ENCODE assay signal across 9 cellular contexts in the genomic region with DNA sequence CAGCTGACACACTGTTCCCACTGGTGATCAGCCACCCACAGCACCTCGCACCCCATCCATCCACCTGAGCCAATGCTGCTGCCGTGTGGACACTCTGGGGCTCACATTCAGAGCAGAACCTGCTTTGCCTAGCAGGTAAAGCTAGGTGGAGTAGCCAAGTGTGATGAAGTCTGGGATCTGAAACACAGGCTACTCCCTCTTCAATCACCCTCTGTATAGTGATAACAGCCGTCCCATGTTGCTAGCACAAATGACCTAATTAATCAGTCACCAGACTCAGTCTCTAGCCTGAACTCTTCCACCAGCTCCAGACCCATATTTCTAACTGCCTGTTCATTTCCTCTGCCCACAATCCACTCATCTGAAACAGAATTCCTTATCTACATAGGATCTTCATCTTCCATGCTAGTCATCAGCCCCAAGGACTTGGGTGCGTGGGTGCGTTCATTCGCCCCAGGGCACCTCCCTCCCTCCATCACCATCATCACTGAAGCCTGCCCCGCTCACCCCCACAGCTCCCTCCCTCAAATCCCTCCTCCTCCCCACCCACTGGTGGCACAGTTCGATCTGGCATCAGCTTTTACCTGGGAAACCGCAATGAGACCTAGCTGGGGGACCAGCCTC. TPM values are rescaled to one million over a fixed set of nuclear protein-coding genes. Genes with fewer than 3 reads are reported as not detected.
DNase-seq lines count a peak whose midpoint lies in the region; ATAC-seq, FAIRE-seq and TF ChIP-seq lines count a peak whose summit lies in the region.
"Had no signal": no experiment of that assay in that cellular context is flagged by ENCODE, and none has a peak within 500 bp of the region (broad histone marks: within the 10 kb centered on the region; RNA-seq: fewer than 3 reads in every experiment).

No MANE protein-coding gene starts in this region.

- no peak overlapping the region for H3K9ac ChIP-seq in liver (ENCODE audit: low read depth in 1 of 2, low read length in 2 of 2)

- peaks cover 3 to 21% of the 10 kb centered on the region in 2 donors for H3K36me3 Mint-ChIP-seq in CD4-positive, alpha-beta memory T cell
- H3K36me3 Mint-ChIP-seq in activated naive CD8-positive, alpha-beta T cell treated with anti-CD3 and anti-CD28 coated beads, Interleukin-2, amount 50 U/mL, for 24 hours (ENCODE audit: low read depth): peaks cover 38% of the 10 kb centered on the region

- peak; percentile 33 for ATAC-seq in activated naive CD8-positive, alpha-beta T cell treated with anti-CD3 and anti-CD28 coated beads, Interleukin-2, amount 50 U/mL, for 24 hours

- peaks cover 92% of the 10 kb centered on the region for H3K4me1 ChIP-seq in CD4-positive, alpha-beta memory T cell (ENCODE audit: insufficient read depth, low read length)
- H3K4me1 ChIP-seq in liver (ENCODE audit: control insufficient read depth in 4 of 4, insufficient read depth in 4 of 4, low read length in 3 of 4): peaks cover 2 to 27% (median 8%) of the 10 kb centered on the region in 4 donors

- no peak overlapping the region for H3K4me3 ChIP-seq in CD4-positive, alpha-beta memory T cell (ENCODE audit: low read length in 2 of 2)
- H3K4me3 ChIP-seq in liver (ENCODE audit: low read depth in 1 of 3, low read length in 3 of 3): no peak overlapping the region

- 85% methylated on average over 9 of the region's 9 CpGs for WGBS in liver

- POLR2A ChIA-PET in CD4-positive, alpha-beta memory T cell (lab: Charles Lee; ENCODE audit: partially characterized antibody): interaction anchor here (0.8 to 2.6 kb wide), 4 partner anchors 11 to 72 kb away, joined by 4 to 15 read pairs (median 10); no protein-coding TSS in a partner anchor
- POLR2A ChIA-PET in HEK293T (lab: Yijun Ruan, JAX): interaction anchor here (0.7 kb wide), 1 partner anchor 9 kb away, joined by 3 read pairs; no protein-coding TSS in a partner anchor

- H3K36me3 ChIP-seq in CD4-positive, alpha-beta memory T cell (ENCODE audit: insufficient read depth, low read length): peaks cover 6% of the 10 kb centered on the region
- no peaks in the 10 kb centered on the region for H3K36me3 ChIP-seq in liver (ENCODE audit: control insufficient read depth in 4 of 4, insufficient read depth in 3 of 4, low read depth in 1 of 4, low read length in 3 of 4)

- CTCF ChIA-PET in CD4-positive, alpha-beta memory T cell (lab: Charles Lee; ENCODE audit: partially characterized antibody): interaction anchor here (0.7 to 2.7 kb wide), 7 partner anchors 9 to 111 kb away, joined by 3 to 12 read pairs (median 6); no protein-coding TSS in a partner anchor
- CTCF ChIA-PET in HEK293T (lab: Yijun Ruan, JAX): no interaction called here

- H3K9me3 Mint-ChIP-seq in CD4-positive, alpha-beta memory T cell: no peaks in the 10 kb centered on the region
- H3K9me3 Mint-ChIP-seq in activated naive CD8-positive, alpha-beta T cell treated with anti-CD3 and anti-CD28 coated beads, Interleukin-2, amount 50 U/mL, for 24 hours: no peaks in the 10 kb centered on the region

- H3K27me3 Mint-ChIP-seq in CD4-positive, alpha-beta memory T cell: no peaks in the 10 kb centered on the region
- no peaks in the 10 kb centered on the region for H3K27me3 Mint-ChIP-seq in activated naive CD8-positive, alpha-beta T cell treated with anti-CD3 and anti-CD28 coated beads, Interleukin-2, amount 50 U/mL, for 24 hours

- intact Hi-C loops in CD4-positive, alpha-beta memory T cell (cut with micrococcal nuclease): no loop called here

- peak in 4 of 5 donors; percentile 42 to 67 (median 48) for DNase-seq in CD4-positive, alpha-beta memory T cell
- DNase-seq in M059J (ENCODE audit: low read depth): peak; percentile 75
- DNase-seq in activated naive CD8-positive, alpha-beta T cell treated with anti-CD3 and anti-CD28 coated beads, Interleukin-2, amount 50 U/mL, for 24 hours: no peak
- no peak for DNase-seq in H54 (ENCODE audit: insufficient read length, low spot score)
- no peak for DNase-seq in DMS53 treated with DMSO at 0.1 percent for 48 hours (lab: John Stamatoyannopoulos, UW; ENCODE audit: unreplicated experiment)
- no peak for DNase-seq in NCI-H2196 treated with DMSO at 0.1 percent for 48 hours (lab: John Stamatoyannopoulos, UW; ENCODE audit: unreplicated experiment)
- DNase-seq in HEK293T (ENCODE audit: extremely low spot score): no peak

- TF ChIP-seq POLR2A in H54 (IDR thresholded peaks at IDR 0.05; ENCODE audit: low read depth, low read length): no peak

- peak overlapping the region; percentile 37 for H3K27ac ChIP-seq in CD4-positive, alpha-beta memory T cell (ENCODE audit: low read depth, low read length)
- no peak overlapping the region for H3K27ac ChIP-seq in liver (ENCODE audit: low read depth in 1 of 2, low read length in 2 of 2)
- H3K27ac ChIP-seq: coronary artery had no signal

- no peaks in the 10 kb centered on the region for H3K27me3 ChIP-seq in CD4-positive, alpha-beta memory T cell (ENCODE audit: insufficient read depth, low read length)
- no peaks in the 10 kb centered on the region for H3K27me3 ChIP-seq in liver (ENCODE audit: control insufficient read depth in 4 of 4, insufficient read depth in 4 of 4, low read length in 3 of 4)

- TF ChIP-seq RAD21 in liver (IDR thresholded peaks at IDR 0.05): peak; percentile 35 to 69

- no peak for FAIRE-seq in H54 (lab: Jason Lieb, UNC)

- peaks cover 67 to 93% (median 78%) of the 10 kb centered on the region in 4 donors for H3K4me1 Mint-ChIP-seq in CD4-positive, alpha-beta memory T cell
- H3K4me1 Mint-ChIP-seq in activated naive CD8-positive, alpha-beta T cell treated with anti-CD3 and anti-CD28 coated beads, Interleukin-2, amount 50 U/mL, for 24 hours: peaks cover 75% of the 10 kb centered on the region

- peak; percentile 22 for TF ChIP-seq CTCF in liver (IDR thresholded peaks at IDR 0.05; ENCODE audit: low read depth, low read length, missing input control)

- peak overlapping the region; percentile 55 to 78 (median 72) for H3K4me3 Mint-ChIP-seq in CD4-positive, alpha-beta memory T cell
- no peak overlapping the region for H3K4me3 Mint-ChIP-seq in activated naive CD8-positive, alpha-beta T cell treated with anti-CD3 and anti-CD28 coated beads, Interleukin-2, amount 50 U/mL, for 24 hours

- peak overlapping the region; percentile 70 to 95 (median 84) for H3K27ac Mint-ChIP-seq in CD4-positive, alpha-beta memory T cell
- peak overlapping the region; percentile 40 for H3K27ac Mint-ChIP-seq in activated naive CD8-positive, alpha-beta T cell treated with anti-CD3 and anti-CD28 coated beads, Interleukin-2, amount 50 U/mL, for 24 hours

- H3K9me3 ChIP-seq in CD4-positive, alpha-beta memory T cell (ENCODE audit: control insufficient read depth in 1 of 2, low read length in 2 of 2): no peaks in the 10 kb centered on the region
- no peaks in the 10 kb centered on the region for H3K9me3 ChIP-seq in liver (ENCODE audit: control insufficient read depth in 4 of 4, low read length in 3 of 4)

TF ChIP-seq in liver, 16 proteins besides CTCF, POLR2A, EP300 and RAD21 (continues in another document):
- TF ChIP-seq TAF1 (conservative IDR thresholded peaks at IDR 0.05) (no peak), YY1 (IDR thresholded peaks at IDR 0.05) (no peak), ATF3 (IDR thresholded peaks at IDR 0.05) (no peak), JUND (IDR thresholded peaks at IDR 0.05) (no peak), FOXA2 (IDR thresholded peaks at IDR 0.05) (no peak), SP1 (IDR thresholded peaks at IDR 0.05) (no peak)
- TF ChIP-seq, protein P1, sequence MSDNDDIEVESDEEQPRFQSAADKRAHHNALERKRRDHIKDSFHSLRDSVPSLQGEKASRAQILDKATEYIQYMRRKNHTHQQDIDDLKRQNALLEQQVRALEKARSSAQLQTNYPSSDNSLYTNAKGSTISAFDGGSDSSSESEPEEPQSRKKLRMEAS (IDR thresholded peaks at IDR 0.05): no peak

TF ChIP-seq in HEK293T, 16 proteins besides CTCF, POLR2A, EP300 and RAD21:
- TF ChIP-seq TARDBP (IDR thresholded peaks at IDR 0.05) (no peak), SUZ12 (IDR thresholded peaks at IDR 0.05) (no peak)
TF ChIP-seq in HEK293T: peak in this region for 0.

RNA-seq across cellular contexts. Expression of gene STK24, which starts 19.8 kb away (rescaled TPM):
- 100 to 1,000 TPM; 146 to 147 TPM for total RNA-seq in CD4-positive, alpha-beta memory T cell
- 10 to 100 TPM; 24.2 to 89.4 TPM for polyA plus RNA-seq in CD4-positive, alpha-beta memory T cell
- 59.7 and 93.2 TPM in 2 replicates for total RNA-seq in M059J (2014; rRNA removed; shearing (Covaris generic))
- 10 to 100 TPM; 16.3 to 43.3 TPM for total RNA-seq in liver
- 10 to 100 TPM in 1 of 2 donors, 1 to 10 TPM in 1; 6.4 to 13.4 TPM for polyA plus RNA-seq in liver

Comparison
In these comparisons a context has a peak if more than half of its experiments do, and no peak if none do; other contexts are left out.
1. DNase-seq: peak in CD4-positive, alpha-beta memory T cell (4 of 5) and M059J (single experiment); none in activated naive CD8-positive, alpha-beta T cell treated with anti-CD3 and anti-CD28 coated beads, Interleukin-2, amount 50 U/mL, for 24 hours (single experiment), H54 (single experiment), DMS53 treated with DMSO at 0.1 percent for 48 hours (single experiment), NCI-H2196 treated with DMSO at 0.1 percent for 48 hours (single experiment) and HEK293T (single experiment).